In genomic region chr7:97117372-97118188, GRCh38 we compare ENCODE assay signal across 8 cellular contexts. TPM values are rescaled to one million over a fixed set of nuclear protein-coding genes. Genes with fewer than 3 reads are reported as not detected.
DNase-seq lines count a peak whose midpoint lies in the region; ATAC-seq and TF ChIP-seq lines count a peak whose summit lies in the region.

SDHAF3 (plus strand) TSS chr7:97117698; CDS start chr7:97117724, 26 bp downstream.

- H3K4me1 Mint-ChIP-seq in nephron progenitor cell, result peaks cover 41% of the 10 kb centered on the region
- H3K4me1 Mint-ChIP-seq in stimulated activated naive CD8-positive, alpha-beta T cell treated with anti-CD3 and anti-CD28 coated beads, Interleukin-15, amount 100 ng/mL, for 72 hours, result peaks cover 49% of the 10 kb centered on the region

- peak; percentile 96 for ATAC-seq in stimulated activated naive CD8-positive, alpha-beta T cell treated with anti-CD3 and anti-CD28 coated beads, Interleukin-15, amount 100 ng/mL, for 72 hours

- peak within 1 kb of the TSS; percentile 98 for H3K4me3 Mint-ChIP-seq in nephron progenitor cell
- peak within 1 kb of the TSS; percentile 92 to 97 for H3K4me3 Mint-ChIP-seq in stimulated activated naive CD8-positive, alpha-beta T cell treated with anti-CD3 and anti-CD28 coated beads, Interleukin-15, amount 100 ng/mL, for 72 hours

- DNase-seq in G401 (ENCODE audit: low spot score) (peak; percentile 90), H7 (peak; percentile 93), M059J (ENCODE audit: low read depth) (peak; percentile 98), SHP77 (lab: John Stamatoyannopoulos, UW) (peak; percentile 95), fibroblast of the aortic adventitia (ENCODE audit: low read depth) (peak; percentile 98), nephron progenitor cell (peak; percentile 97)
- DNase-seq in activated effector memory CD4-positive, alpha-beta T cell treated with Interleukin-2 at 50 U/mL for 16 hours, result peak; percentile 97
- peak; percentile 98 to 99 for DNase-seq in stimulated activated naive CD8-positive, alpha-beta T cell treated with anti-CD3 and anti-CD28 coated beads, Interleukin-15, amount 100 ng/mL, for 72 hours

- TF ChIP-seq CTCF in fibroblast of the aortic adventitia (IDR thresholded peaks at IDR 0.05; ENCODE audit: insufficient read depth, low read length) (no peak), nephron progenitor cell (IDR thresholded peaks at IDR 0.05) (no peak)

- H3K4me3 ChIP-seq in H7 (ENCODE audit: insufficient read depth, low read depth, low read length) (peak within 1 kb of the TSS; percentile 88), fibroblast of the aortic adventitia (ENCODE audit: low read depth, low read length) (peak within 1 kb of the TSS; percentile 84)

- no peaks in the 10 kb centered on the region for H3K36me3 ChIP-seq in H7 (replicated peaks; ENCODE audit: control insufficient read depth, insufficient read depth, low read length)

- peaks cover 23% of the 10 kb centered on the region for H3K9me3 Mint-ChIP-seq in nephron progenitor cell
- H3K9me3 Mint-ChIP-seq in stimulated activated naive CD8-positive, alpha-beta T cell treated with anti-CD3 and anti-CD28 coated beads, Interleukin-15, amount 100 ng/mL, for 72 hours, result peaks cover 7 to 9% of the 10 kb centered on the region in 2 donors

- H3K27me3 ChIP-seq in H7 (ENCODE audit: control insufficient read depth, insufficient read depth, low read length), result no peaks in the 10 kb centered on the region

- no peaks in the 10 kb centered on the region for H3K27me3 Mint-ChIP-seq in nephron progenitor cell (ENCODE audit: low read depth, poor library complexity)
- no peaks in the 10 kb centered on the region for H3K27me3 Mint-ChIP-seq in stimulated activated naive CD8-positive, alpha-beta T cell treated with anti-CD3 and anti-CD28 coated beads, Interleukin-15, amount 100 ng/mL, for 72 hours

- in situ Hi-C loops in G401 (cut with HindIII; ENCODE audit: low sequenced_read_pairs), result no loop called here

- H3K27ac Mint-ChIP-seq in nephron progenitor cell, result peak within 1 kb of the TSS; percentile 95
- peak within 1 kb of the TSS; percentile 95 to 97 for H3K27ac Mint-ChIP-seq in stimulated activated naive CD8-positive, alpha-beta T cell treated with anti-CD3 and anti-CD28 coated beads, Interleukin-15, amount 100 ng/mL, for 72 hours

- H3K36me3 Mint-ChIP-seq in nephron progenitor cell (ENCODE audit: low read depth), result peaks cover 31% of the 10 kb centered on the region

RNA-seq across cellular contexts. Expression of gene SDHAF3, which starts in this region (rescaled TPM):
- total RNA-seq in G401 (2014; rRNA removed; shearing (Covaris generic)), result 31.3 and 54.7 TPM in 2 replicates
- 31.3 and 41.3 TPM in 2 replicates for total RNA-seq in H7 (2014; rRNA removed; shearing (Covaris generic))
- 13.1 and 24.5 TPM in 2 replicates for total RNA-seq in M059J (2014; rRNA removed; shearing (Covaris generic))
- 6.0 and 16.0 TPM in 2 replicates for total RNA-seq in fibroblast of the aortic adventitia (ENCODE audit: low replicate concordance)

Comparison
In these comparisons a context has a peak if more than half of its experiments do, and no peak if none do; other contexts are left out.
1. Peak in every context shown above with its lines: DNase-seq, ATAC-seq and H3K4me3 ChIP-seq.